Comparison of ENCODE assay signal across 11 cellular contexts in genomic region chr5:171607863-171608262, GRCh38.
"Had no signal": no experiment of that assay in that cellular context is flagged by ENCODE, and none has a peak within 500 bp of the region (broad histone marks: within the 10 kb centered on the region; RNA-seq: fewer than 3 reads in every experiment).

No MANE protein-coding gene starts in this region.

- H2AFZ ChIP-seq: GM23248, GM23338 had no signal

- ATAC-seq: GM23338, HCT116 had no signal

- H3K9me3 ChIP-seq: HAP-1 had no signal

- H3K27ac ChIP-seq: GM23248 had no signal

- H3K4me3 ChIP-seq: GM23248, GM23338, HAP-1 had no signal

- FAIRE-seq: H1, H54 had no signal

- H3K4me2 ChIP-seq: GM23338 had no signal

- H3K9ac ChIP-seq: GM23248 had no signal

- H3K36me3 ChIP-seq: HAP-1 had no signal

- H3K4me1 ChIP-seq: HAP-1 had no signal

- DNase-seq: GM23248, GOT3, H7, H9, HCEC 1CT, HFFc6 had no signal
